Comparison of ENCODE assay signal across 11 cellular contexts in the genomic region with DNA sequence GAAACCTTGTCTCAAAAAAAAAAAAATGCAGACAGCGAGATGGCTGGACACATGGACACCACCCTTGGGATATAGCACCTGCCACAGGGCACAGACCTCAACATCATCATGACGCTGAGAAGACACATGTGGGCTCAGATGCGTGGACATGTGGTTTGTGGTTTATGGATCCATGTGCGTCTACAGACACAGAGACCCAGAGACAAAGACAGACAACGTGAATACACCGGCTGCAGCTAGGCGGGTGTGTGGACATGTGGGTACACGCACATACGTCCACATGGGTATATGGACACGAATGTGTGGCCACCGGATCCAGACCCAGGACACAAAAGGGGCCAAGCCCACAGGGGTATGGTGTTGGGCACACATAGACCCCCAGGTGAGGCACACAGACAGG. TPM values are rescaled to one million over a fixed set of nuclear protein-coding genes. Genes with fewer than 3 reads are reported as not detected.
DNase-seq lines count a peak whose midpoint lies in the region; ATAC-seq and TF ChIP-seq lines count a peak whose summit lies in the region.
"Had no signal": no experiment of that assay in that cellular context is flagged by ENCODE, and none has a peak within 500 bp of the region (broad histone marks: within the 10 kb centered on the region; RNA-seq: fewer than 3 reads in every experiment).

No MANE protein-coding gene starts in this region.

- H3K4me3 ChIP-seq in CD8-positive, alpha-beta memory T cell (ENCODE audit: low read length) = peak overlapping the region; percentile 86
- H3K4me3 ChIP-seq in NB4 (ENCODE audit: low read depth, low read length) = peak overlapping the region; percentile 75
- no peak overlapping the region for H3K4me3 ChIP-seq in Karpas-422 (ENCODE audit: low read length)

- peaks cover 8% of the 10 kb centered on the region for H3K36me3 ChIP-seq in CD8-positive, alpha-beta memory T cell (ENCODE audit: insufficient read depth, low read length)
- H3K36me3 ChIP-seq in Karpas-422 (ENCODE audit: insufficient read depth, low read length) = no peaks in the 10 kb centered on the region

- peak in 3 of 5 donors; percentile 14 to 58 (median 48) for DNase-seq in CD8-positive, alpha-beta memory T cell
- DNase-seq in NB4 (ENCODE audit: low read depth) (peak; percentile 47), Karpas-422 (no peak), NCI-H2107 (lab: John Stamatoyannopoulos, UW) (no peak)
- no peak for DNase-seq in natural killer cell treated with Interleukin-12 subunit alpha and Interleukin-12 subunit beta and Interleukin-15 and Interleukin-18, amount 100 ng/mL, for 72 hours (ENCODE audit: low spot score)
- DNase-seq in NK-92 treated with Interleukin-12 subunit alpha and Interleukin-12 subunit beta, amount 100 ng/mL, for 24 hours (lab: John Stamatoyannopoulos, UW) = no peak
- DNase-seq: NCI-H345 had no signal

- H3K9me3 Mint-ChIP-seq in CD8-positive, alpha-beta memory T cell = no peaks in the 10 kb centered on the region
- no peaks in the 10 kb centered on the region for H3K9me3 Mint-ChIP-seq in activated naive CD4-positive, alpha-beta T cell treated with anti-CD3 and anti-CD28 coated beads, Interleukin-2, amount 50 U/mL, for 24 hours
- no peaks in the 10 kb centered on the region for H3K9me3 Mint-ChIP-seq in natural killer cell treated with Interleukin-12 subunit alpha and Interleukin-12 subunit beta and Interleukin-15 and Interleukin-18, amount 100 ng/mL, for 72 hours

- CTCF ChIA-PET in CD8-positive, alpha-beta memory T cell (lab: Charles Lee) = interaction anchor here (0.5 to 1.9 kb wide), 8 partner anchors 14 to 195 kb away, joined by 3 to 7 read pairs (median 4); no protein-coding TSS in a partner anchor

- POLR2A ChIA-PET in CD8-positive, alpha-beta memory T cell (lab: Charles Lee) = interaction anchor here (0.7 to 2.9 kb wide), 2 partner anchors 14 to 221 kb away, joined by 4 to 11 read pairs; no protein-coding TSS in a partner anchor

- H3K4me2 ChIP-seq in Karpas-422 (ENCODE audit: low read depth, low read length, poor library complexity, severe bottlenecking) = no peak overlapping the region

- no peak for ATAC-seq in natural killer cell treated with Interleukin-12 subunit alpha and Interleukin-12 subunit beta and Interleukin-15 and Interleukin-18, amount 100 ng/mL, for 72 hours
- ATAC-seq in HG02938 (IDR thresholded peaks at IDR 0.05; ENCODE audit: unreplicated experiment) = no peak

- no peaks in the 10 kb centered on the region for H4K20me1 ChIP-seq in Karpas-422 (ENCODE audit: insufficient read depth, low read depth, low read length)

- no peak overlapping the region for H2AFZ ChIP-seq in Karpas-422 (ENCODE audit: low read length)

- H3K27me3 Mint-ChIP-seq in CD8-positive, alpha-beta memory T cell = peaks cover 0 to 5% of the 10 kb centered on the region in 2 donors
- no peaks in the 10 kb centered on the region for H3K27me3 Mint-ChIP-seq in activated naive CD4-positive, alpha-beta T cell treated with anti-CD3 and anti-CD28 coated beads, Interleukin-2, amount 50 U/mL, for 24 hours
- peaks cover 0 to 3% of the 10 kb centered on the region in 2 donors for H3K27me3 Mint-ChIP-seq in natural killer cell treated with Interleukin-12 subunit alpha and Interleukin-12 subunit beta and Interleukin-15 and Interleukin-18, amount 100 ng/mL, for 72 hours

- H3K9ac ChIP-seq in Karpas-422 (ENCODE audit: low read length) = no peak overlapping the region

- no peaks in the 10 kb centered on the region for H3K9me2 ChIP-seq in Karpas-422 (replicated peaks; ENCODE audit: insufficient read depth, low read length)

- H3K4me3 Mint-ChIP-seq in CD8-positive, alpha-beta memory T cell = peak overlapping the region; percentile 98 to 100 (median 100)
- H3K4me3 Mint-ChIP-seq in activated naive CD4-positive, alpha-beta T cell treated with anti-CD3 and anti-CD28 coated beads, Interleukin-2, amount 50 U/mL, for 24 hours = peak overlapping the region; percentile 99
- H3K4me3 Mint-ChIP-seq in natural killer cell treated with Interleukin-12 subunit alpha and Interleukin-12 subunit beta and Interleukin-15 and Interleukin-18, amount 100 ng/mL, for 72 hours = peak overlapping the region; percentile 98

- no peaks in the 10 kb centered on the region for H3K79me2 ChIP-seq in Karpas-422 (ENCODE audit: low read length)

- H3K36me3 Mint-ChIP-seq in CD8-positive, alpha-beta memory T cell = peaks cover 2 to 49% (median 17%) of the 10 kb centered on the region in 3 donors
- H3K36me3 Mint-ChIP-seq in activated naive CD4-positive, alpha-beta T cell treated with anti-CD3 and anti-CD28 coated beads, Interleukin-2, amount 50 U/mL, for 24 hours = peaks cover 16% of the 10 kb centered on the region
- no peaks in the 10 kb centered on the region for H3K36me3 Mint-ChIP-seq in natural killer cell treated with Interleukin-12 subunit alpha and Interleukin-12 subunit beta and Interleukin-15 and Interleukin-18, amount 100 ng/mL, for 72 hours

- H3K27ac ChIP-seq in CD8-positive, alpha-beta memory T cell (ENCODE audit: low read depth, low read length) = peak overlapping the region; percentile 79
- H3K27ac ChIP-seq in Karpas-422 (ENCODE audit: low read length) = no peak overlapping the region
- H3K27ac ChIP-seq: C4-2B, RWPE1 had no signal

- H3K4me1 ChIP-seq in CD8-positive, alpha-beta memory T cell (ENCODE audit: insufficient read depth, low read length) = peaks cover 34% of the 10 kb centered on the region
- H3K4me1 ChIP-seq in Karpas-422 (ENCODE audit: low read length) = peaks cover 10% of the 10 kb centered on the region

- TF ChIP-seq CTCF in NB4 (IDR thresholded peaks at IDR 0.05; ENCODE audit: low read depth, low read length) = no peak

- no peak for TF ChIP-seq POLR2A in NB4 (IDR thresholded peaks at IDR 0.05; ENCODE audit: extremely low read depth, insufficient read length)

- H3K27ac Mint-ChIP-seq in CD8-positive, alpha-beta memory T cell = peak overlapping the region; percentile 94 to 100 (median 99)
- peak overlapping the region; percentile 98 for H3K27ac Mint-ChIP-seq in activated naive CD4-positive, alpha-beta T cell treated with anti-CD3 and anti-CD28 coated beads, Interleukin-2, amount 50 U/mL, for 24 hours
- peak overlapping the region; percentile 82 to 84 for H3K27ac Mint-ChIP-seq in natural killer cell treated with Interleukin-12 subunit alpha and Interleukin-12 subunit beta and Interleukin-15 and Interleukin-18, amount 100 ng/mL, for 72 hours

- H3K9me3 ChIP-seq in CD8-positive, alpha-beta memory T cell (ENCODE audit: low read length) = no peaks in the 10 kb centered on the region
- no peaks in the 10 kb centered on the region for H3K9me3 ChIP-seq in Karpas-422 (ENCODE audit: low read length)

- no peaks in the 10 kb centered on the region for H3K27me3 ChIP-seq in CD8-positive, alpha-beta memory T cell (ENCODE audit: insufficient read depth, low read length, poor library complexity, severe bottlenecking)
- no peaks in the 10 kb centered on the region for H3K27me3 ChIP-seq in Karpas-422 (ENCODE audit: low read length)

- H3K4me1 Mint-ChIP-seq in CD8-positive, alpha-beta memory T cell = peaks cover 38 to 52% (median 46%) of the 10 kb centered on the region in 3 donors
- H3K4me1 Mint-ChIP-seq in activated naive CD4-positive, alpha-beta T cell treated with anti-CD3 and anti-CD28 coated beads, Interleukin-2, amount 50 U/mL, for 24 hours = peaks cover 31% of the 10 kb centered on the region
- peaks cover 43 to 45% of the 10 kb centered on the region in 2 donors for H3K4me1 Mint-ChIP-seq in natural killer cell treated with Interleukin-12 subunit alpha and Interleukin-12 subunit beta and Interleukin-15 and Interleukin-18, amount 100 ng/mL, for 72 hours (ENCODE audit: low read depth in 2 of 2)

RNA-seq across cellular contexts. Expression of a gene that starts 1.3 kb away (rescaled TPM):
- 100 to 1,000 TPM; 111 to 116 TPM for total RNA-seq in CD8-positive, alpha-beta memory T cell
- 30.7 TPM for polyA plus RNA-seq in CD8-positive, alpha-beta memory T cell
- 10 to 100 TPM in 1 of 2 donors, 1 to 10 TPM in 1; 4.5 to 11.3 TPM for total RNA-seq in natural killer cell treated with Interleukin-12 subunit alpha and Interleukin-12 subunit beta and Interleukin-15 and Interleukin-18, amount 100 ng/mL, for 72 hours
- total RNA-seq in Karpas-422 (2014; rRNA removed; shearing (Covaris generic); ENCODE audit: low replicate concordance) = 1.8 TPM in 1 of 2 replicates, not detected in the other

RNA-seq across cellular contexts. Expression of a gene that starts 51.8 kb away (rescaled TPM):
- 1 to 10 TPM; 1.6 to 1.7 TPM for total RNA-seq in CD8-positive, alpha-beta memory T cell
- not detected for polyA plus RNA-seq in CD8-positive, alpha-beta memory T cell
- total RNA-seq in natural killer cell treated with Interleukin-12 subunit alpha and Interleukin-12 subunit beta and Interleukin-15 and Interleukin-18, amount 100 ng/mL, for 72 hours = 1 to 10 TPM; 3.5 to 9.2 TPM
- not detected in 2 replicates for total RNA-seq in Karpas-422 (2014; rRNA removed; shearing (Covaris generic); ENCODE audit: low replicate concordance)

Comparison
In these comparisons a context has a peak if more than half of its experiments do, and no peak if none do; other contexts are left out.
1. DNase-seq: peak in CD8-positive, alpha-beta memory T cell (3 of 5) and NB4 (single experiment); none in natural killer cell treated with Interleukin-12 subunit alpha and Interleukin-12 subunit beta and Interleukin-15 and Interleukin-18, amount 100 ng/mL, for 72 hours (single experiment), NK-92 treated with Interleukin-12 subunit alpha and Interleukin-12 subunit beta, amount 100 ng/mL, for 24 hours (single experiment), Karpas-422 (single experiment) and NCI-H2107 (single experiment).
2. RNA of a gene that starts 1.3 kb away (total RNA-seq): 111 to 116 TPM in CD8-positive, alpha-beta memory T cell; 4.5 to 11.3 TPM in natural killer cell treated with Interleukin-12 subunit alpha and Interleukin-12 subunit beta and Interleukin-15 and Interleukin-18, amount 100 ng/mL, for 72 hours and 1.8 TPM in Karpas-422; every median in the first group is over 4 times any median in the second.
3. Peak in every context shown above with its lines, with median percentiles within 50 percentile points of each other: H3K27ac Mint-ChIP-seq and H3K4me3 Mint-ChIP-seq.